In genomic region chr3:9147215-9147895, GRCh38 we compare ENCODE assay signal across 10 cellular contexts.
DNase-seq lines count a peak whose midpoint lies in the region; ATAC-seq and TF ChIP-seq lines count a peak whose summit lies in the region.
"Had no signal": no experiment of that assay in that cellular context is flagged by ENCODE, and none has a peak within 500 bp of the region (broad histone marks: within the 10 kb centered on the region; RNA-seq: fewer than 3 reads in every experiment).

No MANE protein-coding gene starts in this region.

- H4K20me1 ChIP-seq in KMS-11 (ENCODE audit: insufficient read depth), result no peaks in the 10 kb centered on the region; the same call in 1 of the 2 replicates

- H3K27ac ChIP-seq in KMS-11, result peak overlapping the region; percentile 78
- H3K27ac ChIP-seq in parathyroid adenoma, result no peak overlapping the region
- H3K27ac ChIP-seq: colonic mucosa had no signal

- H3K4me2 ChIP-seq in KMS-11, result peak overlapping the region; percentile 66
- H3K4me2 ChIP-seq in parathyroid adenoma (ENCODE audit: low read length), result no peak overlapping the region

- no peak overlapping the region for H3K27ac Mint-ChIP-seq in activated CD4-positive, alpha-beta memory T cell treated with anti-CD3 and anti-CD28 coated beads for 36 hours

- ATAC-seq in GM18909 (IDR thresholded peaks at IDR 0.05; ENCODE audit: poor library complexity, unreplicated experiment) (peak; percentile 78), HG02642 (IDR thresholded peaks at IDR 0.05; ENCODE audit: poor library complexity, unreplicated experiment) (peak; percentile 70), Right ventricle myocardium inferior (no peak)

- no peaks in the 10 kb centered on the region for H3K79me2 ChIP-seq in KMS-11 (ENCODE audit: insufficient read depth, low read depth)
- H3K79me2 ChIP-seq in parathyroid adenoma, result no peaks in the 10 kb centered on the region

- H3K27me3 ChIP-seq in KMS-11 (ENCODE audit: insufficient read depth, low read depth), result no peaks in the 10 kb centered on the region; the same call in 1 of the 2 replicates
- no peaks in the 10 kb centered on the region for H3K27me3 ChIP-seq in parathyroid adenoma (ENCODE audit: control insufficient read depth, insufficient read depth, low read length)
- H3K27me3 ChIP-seq: colonic mucosa had no signal

- H3K9ac ChIP-seq in KMS-11 (no peak overlapping the region), parathyroid adenoma (no peak overlapping the region)

- POLR2A ChIA-PET in activated CD4-positive, alpha-beta memory T cell treated with anti-CD3 and anti-CD28 coated beads for 36 hours (lab: Charles Lee), result no interaction called here

- peaks cover 35% of the 10 kb centered on the region for H3K4me1 ChIP-seq in KMS-11 (ENCODE audit: low read depth, poor library complexity, severe bottlenecking)
- peaks cover 3% of the 10 kb centered on the region for H3K4me1 ChIP-seq in parathyroid adenoma
- H3K4me1 ChIP-seq: colonic mucosa had no signal

- no peaks in the 10 kb centered on the region for H3K4me1 Mint-ChIP-seq in activated CD4-positive, alpha-beta memory T cell treated with anti-CD3 and anti-CD28 coated beads for 36 hours (ENCODE audit: low read depth)

- H3K9me3 ChIP-seq in parathyroid adenoma (ENCODE audit: control insufficient read depth, low read length), result no peaks in the 10 kb centered on the region
- H3K9me3 ChIP-seq: colonic mucosa had no signal

- intact Hi-C loops in activated CD4-positive, alpha-beta memory T cell treated with anti-CD3 and anti-CD28 coated beads for 36 hours (cut with micrococcal nuclease), result no loop called here
- intact Hi-C loops in Right ventricle myocardium inferior (cut with DNase I), result no loop called here

- no peaks in the 10 kb centered on the region for H3K27me3 Mint-ChIP-seq in activated CD4-positive, alpha-beta memory T cell treated with anti-CD3 and anti-CD28 coated beads for 36 hours

- peaks cover 16% of the 10 kb centered on the region for H3K9me3 Mint-ChIP-seq in activated CD4-positive, alpha-beta memory T cell treated with anti-CD3 and anti-CD28 coated beads for 36 hours

- no peak for DNase-seq in activated CD4-positive, alpha-beta memory T cell treated with anti-CD3 and anti-CD28 coated beads for 36 hours
- no peak for DNase-seq in AML-193 (lab: John Stamatoyannopoulos, UW)
- DNase-seq in Right ventricle myocardium inferior (ENCODE audit: missing footprints), result no peak
- DNase-seq in activated CD8-positive, alpha-beta memory T cell treated with anti-CD3 and anti-CD28 coated beads, Interleukin-2, amount 50 U/mL, for 48 hours, result no peak
- DNase-seq: colonic mucosa, NCI-H2107 had no signal

- TF ChIP-seq CTCF in KMS-11 (conservative IDR thresholded peaks at IDR 0.05; ENCODE audit: low read depth, low read length) (no peak), parathyroid adenoma (IDR thresholded peaks at IDR 0.05) (no peak)

- H3K4me3 ChIP-seq in KMS-11 (IDR thresholded peaks at IDR 0.05; ENCODE audit: insufficient read depth, low read depth, low read length) (no peak overlapping the region), parathyroid adenoma (ENCODE audit: low read depth, low read length) (no peak overlapping the region)
- H3K4me3 ChIP-seq: colonic mucosa had no signal

- peaks cover 6% of the 10 kb centered on the region for H3K36me3 Mint-ChIP-seq in activated CD4-positive, alpha-beta memory T cell treated with anti-CD3 and anti-CD28 coated beads for 36 hours

- no peak overlapping the region for H3K4me3 Mint-ChIP-seq in activated CD4-positive, alpha-beta memory T cell treated with anti-CD3 and anti-CD28 coated beads for 36 hours

- H2AFZ ChIP-seq in KMS-11 (ENCODE audit: low read depth), result no peak overlapping the region
- peak overlapping the region; percentile 43 for H2AFZ ChIP-seq in parathyroid adenoma

- CTCF ChIA-PET in activated CD4-positive, alpha-beta memory T cell treated with anti-CD3 and anti-CD28 coated beads for 36 hours (lab: Charles Lee), result no interaction called here

- no peaks in the 10 kb centered on the region for H3K36me3 ChIP-seq in KMS-11 (ENCODE audit: insufficient read depth)
- H3K36me3 ChIP-seq in parathyroid adenoma (ENCODE audit: control insufficient read depth, insufficient read depth, low read length), result no peaks in the 10 kb centered on the region
- H3K36me3 ChIP-seq: colonic mucosa had no signal
